2 cellular contexts compared by ENCODE assay signal in the genomic region with DNA sequence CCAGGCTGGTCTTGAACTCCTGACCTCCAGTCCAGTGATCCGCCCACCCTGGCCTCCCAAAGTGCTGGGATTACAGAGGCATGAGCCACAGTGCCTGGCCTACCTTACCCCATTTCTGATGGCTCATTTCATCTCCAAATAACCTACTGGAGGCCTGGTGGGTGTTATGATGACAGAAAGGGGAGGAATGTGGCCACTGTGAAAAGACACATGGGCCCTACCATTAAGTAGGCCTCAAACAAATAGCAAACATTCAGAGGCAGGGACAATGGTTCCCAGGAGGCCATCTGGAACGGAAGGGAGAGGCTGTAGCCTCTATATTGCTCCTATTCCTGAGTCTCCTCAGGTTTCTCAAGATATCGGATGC.
TF ChIP-seq lines count a peak whose summit lies in the region.

No MANE protein-coding gene starts in this region.

TF ChIP-seq in SK-N-SH, 30 proteins besides CTCF, POLR2A, EP300 and RAD21:
- TF ChIP-seq SMC3 (IDR thresholded peaks at IDR 0.05; ENCODE audit: low read depth, low read length) (no peak), EZH2phosphoT487 (IDR thresholded peaks at IDR 0.05; ENCODE audit: borderline replicate concordance, low read depth) (no peak), TEAD4 (IDR thresholded peaks at IDR 0.05; ENCODE audit: borderline replicate concordance, insufficient read depth) (no peak), YY1 (IDR thresholded peaks at IDR 0.05; ENCODE audit: low read depth) (no peak), RXRA (IDR thresholded peaks at IDR 0.05; ENCODE audit: borderline replicate concordance, low read depth) (no peak), NFIC (IDR thresholded peaks at IDR 0.05; ENCODE audit: borderline replicate concordance) (no peak), RCOR1 (IDR thresholded peaks at IDR 0.05; ENCODE audit: low read length) (no peak), MEF2A (IDR thresholded peaks at IDR 0.05; ENCODE audit: borderline replicate concordance, low read depth) (no peak), FOSL2 (IDR thresholded peaks at IDR 0.05; ENCODE audit: borderline replicate concordance, low read depth) (no peak), SIN3A (IDR thresholded peaks at IDR 0.05; ENCODE audit: borderline replicate concordance, low read depth, low read length) (no peak), TAF1 (IDR thresholded peaks at IDR 0.05; ENCODE audit: borderline replicate concordance, low read depth, low read length) (no peak)
- TF ChIP-seq, protein P1, sequence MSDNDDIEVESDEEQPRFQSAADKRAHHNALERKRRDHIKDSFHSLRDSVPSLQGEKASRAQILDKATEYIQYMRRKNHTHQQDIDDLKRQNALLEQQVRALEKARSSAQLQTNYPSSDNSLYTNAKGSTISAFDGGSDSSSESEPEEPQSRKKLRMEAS (IDR thresholded peaks at IDR 0.05; ENCODE audit: low read depth) = no peak
- TF ChIP-seq, protein P2, sequence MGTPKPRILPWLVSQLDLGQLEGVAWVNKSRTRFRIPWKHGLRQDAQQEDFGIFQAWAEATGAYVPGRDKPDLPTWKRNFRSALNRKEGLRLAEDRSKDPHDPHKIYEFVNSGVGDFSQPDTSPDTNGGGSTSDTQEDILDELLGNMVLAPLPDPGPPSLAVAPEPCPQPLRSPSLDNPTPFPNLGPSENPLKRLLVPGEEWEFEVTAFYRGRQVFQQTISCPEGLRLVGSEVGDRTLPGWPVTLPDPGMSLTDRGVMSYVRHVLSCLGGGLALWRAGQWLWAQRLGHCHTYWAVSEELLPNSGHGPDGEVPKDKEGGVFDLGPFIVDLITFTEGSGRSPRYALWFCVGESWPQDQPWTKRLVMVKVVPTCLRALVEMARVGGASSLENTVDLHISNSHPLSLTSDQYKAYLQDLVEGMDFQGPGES (IDR thresholded peaks at IDR 0.05; ENCODE audit: low read depth, low read length) = no peak
- TF ChIP-seq, protein P3, sequence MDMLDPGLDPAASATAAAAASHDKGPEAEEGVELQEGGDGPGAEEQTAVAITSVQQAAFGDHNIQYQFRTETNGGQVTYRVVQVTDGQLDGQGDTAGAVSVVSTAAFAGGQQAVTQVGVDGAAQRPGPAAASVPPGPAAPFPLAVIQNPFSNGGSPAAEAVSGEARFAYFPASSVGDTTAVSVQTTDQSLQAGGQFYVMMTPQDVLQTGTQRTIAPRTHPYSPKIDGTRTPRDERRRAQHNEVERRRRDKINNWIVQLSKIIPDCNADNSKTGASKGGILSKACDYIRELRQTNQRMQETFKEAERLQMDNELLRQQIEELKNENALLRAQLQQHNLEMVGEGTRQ (IDR thresholded peaks at IDR 0.05; ENCODE audit: borderline replicate concordance, low read depth, low read length) = no peak
- TF ChIP-seq, protein P4, sequence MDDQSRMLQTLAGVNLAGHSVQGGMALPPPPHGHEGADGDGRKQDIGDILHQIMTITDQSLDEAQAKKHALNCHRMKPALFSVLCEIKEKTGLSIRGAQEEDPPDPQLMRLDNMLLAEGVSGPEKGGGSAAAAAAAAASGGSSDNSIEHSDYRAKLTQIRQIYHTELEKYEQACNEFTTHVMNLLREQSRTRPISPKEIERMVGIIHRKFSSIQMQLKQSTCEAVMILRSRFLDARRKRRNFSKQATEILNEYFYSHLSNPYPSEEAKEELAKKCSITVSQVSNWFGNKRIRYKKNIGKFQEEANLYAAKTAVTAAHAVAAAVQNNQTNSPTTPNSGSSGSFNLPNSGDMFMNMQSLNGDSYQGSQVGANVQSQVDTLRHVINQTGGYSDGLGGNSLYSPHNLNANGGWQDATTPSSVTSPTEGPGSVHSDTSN (IDR thresholded peaks at IDR 0.05) = no peak

TF ChIP-seq in HepG2, 621 proteins besides CTCF, POLR2A, EP300 and RAD21:
- TF ChIP-seq GPN1 (CRISPR knock-in tag; IDR thresholded peaks at IDR 0.05; ENCODE audit: borderline replicate concordance) (no peak), POGZ (CRISPR knock-in tag; IDR thresholded peaks at IDR 0.05) (no peak), ZNF354B (CRISPR knock-in tag; IDR thresholded peaks at IDR 0.05) (no peak), ZMAT3 (CRISPR knock-in tag; conservative IDR thresholded peaks at IDR 0.05) (no peak), ARHGAP35 (CRISPR knock-in tag; IDR thresholded peaks at IDR 0.05; ENCODE audit: borderline replicate concordance) (no peak), ZNF782 (CRISPR knock-in tag; IDR thresholded peaks at IDR 0.05; ENCODE audit: borderline replicate concordance) (no peak)
- TF ChIP-seq, protein P5, sequence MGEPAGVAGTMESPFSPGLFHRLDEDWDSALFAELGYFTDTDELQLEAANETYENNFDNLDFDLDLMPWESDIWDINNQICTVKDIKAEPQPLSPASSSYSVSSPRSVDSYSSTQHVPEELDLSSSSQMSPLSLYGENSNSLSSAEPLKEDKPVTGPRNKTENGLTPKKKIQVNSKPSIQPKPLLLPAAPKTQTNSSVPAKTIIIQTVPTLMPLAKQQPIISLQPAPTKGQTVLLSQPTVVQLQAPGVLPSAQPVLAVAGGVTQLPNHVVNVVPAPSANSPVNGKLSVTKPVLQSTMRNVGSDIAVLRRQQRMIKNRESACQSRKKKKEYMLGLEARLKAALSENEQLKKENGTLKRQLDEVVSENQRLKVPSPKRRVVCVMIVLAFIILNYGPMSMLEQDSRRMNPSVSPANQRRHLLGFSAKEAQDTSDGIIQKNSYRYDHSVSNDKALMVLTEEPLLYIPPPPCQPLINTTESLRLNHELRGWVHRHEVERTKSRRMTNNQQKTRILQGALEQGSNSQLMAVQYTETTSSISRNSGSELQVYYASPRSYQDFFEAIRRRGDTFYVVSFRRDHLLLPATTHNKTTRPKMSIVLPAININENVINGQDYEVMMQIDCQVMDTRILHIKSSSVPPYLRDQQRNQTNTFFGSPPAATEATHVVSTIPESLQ (CRISPR knock-in tag; conservative IDR thresholded peaks at IDR 0.05) = no peak
- TF ChIP-seq, protein P6, sequence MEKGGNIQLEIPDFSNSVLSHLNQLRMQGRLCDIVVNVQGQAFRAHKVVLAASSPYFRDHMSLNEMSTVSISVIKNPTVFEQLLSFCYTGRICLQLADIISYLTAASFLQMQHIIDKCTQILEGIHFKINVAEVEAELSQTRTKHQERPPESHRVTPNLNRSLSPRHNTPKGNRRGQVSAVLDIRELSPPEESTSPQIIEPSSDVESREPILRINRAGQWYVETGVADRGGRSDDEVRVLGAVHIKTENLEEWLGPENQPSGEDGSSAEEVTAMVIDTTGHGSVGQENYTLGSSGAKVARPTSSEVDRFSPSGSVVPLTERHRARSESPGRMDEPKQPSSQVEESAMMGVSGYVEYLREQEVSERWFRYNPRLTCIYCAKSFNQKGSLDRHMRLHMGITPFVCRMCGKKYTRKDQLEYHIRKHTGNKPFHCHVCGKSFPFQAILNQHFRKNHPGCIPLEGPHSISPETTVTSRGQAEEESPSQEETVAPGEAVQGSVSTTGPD (CRISPR knock-in tag; IDR thresholded peaks at IDR 0.05) = no peak
- TF ChIP-seq, protein P7, sequence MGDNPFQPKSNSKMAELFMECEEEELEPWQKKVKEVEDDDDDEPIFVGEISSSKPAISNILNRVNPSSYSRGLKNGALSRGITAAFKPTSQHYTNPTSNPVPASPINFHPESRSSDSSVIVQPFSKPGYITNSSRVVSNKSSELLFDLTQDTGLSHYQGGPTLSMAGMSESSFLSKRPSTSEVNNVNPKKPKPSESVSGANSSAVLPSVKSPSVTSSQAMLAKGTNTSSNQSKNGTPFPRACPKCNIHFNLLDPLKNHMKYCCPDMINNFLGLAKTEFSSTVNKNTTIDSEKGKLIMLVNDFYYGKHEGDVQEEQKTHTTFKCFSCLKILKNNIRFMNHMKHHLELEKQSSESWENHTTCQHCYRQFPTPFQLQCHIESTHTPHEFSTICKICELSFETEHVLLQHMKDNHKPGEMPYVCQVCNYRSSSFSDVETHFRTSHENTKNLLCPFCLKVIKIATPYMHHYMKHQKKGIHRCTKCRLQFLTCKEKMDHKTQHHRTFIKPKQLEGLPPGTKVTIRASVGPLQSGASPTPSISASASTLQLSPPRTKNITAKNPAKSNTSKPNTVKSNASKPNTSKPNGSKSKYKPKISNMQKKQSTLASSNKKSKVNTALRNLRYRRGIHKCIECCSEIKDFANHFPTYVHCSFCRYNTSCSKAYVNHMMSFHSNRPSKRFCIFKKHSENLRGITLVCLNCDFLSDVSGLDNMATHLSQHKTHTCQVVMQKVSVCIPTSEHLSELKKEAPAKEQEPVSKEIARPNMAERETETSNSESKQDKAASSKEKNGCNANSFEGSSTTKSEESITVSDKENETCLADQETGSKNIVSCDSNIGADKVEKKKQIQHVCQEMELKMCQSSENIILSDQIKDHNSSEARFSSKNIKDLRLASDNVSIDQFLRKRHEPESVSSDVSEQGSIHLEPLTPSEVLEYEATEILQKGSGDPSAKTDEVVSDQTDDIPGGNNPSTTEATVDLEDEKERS (CRISPR knock-in tag; IDR thresholded peaks at IDR 0.05) = no peak
